Comparison of ENCODE assay signal across 8 cellular contexts in genomic region chr22:29580200-29580810, GRCh38. TPM values are rescaled to one million over a fixed set of nuclear protein-coding genes. Genes with fewer than 3 reads are reported as not detected.
DNase-seq lines count a peak whose midpoint lies in the region; ATAC-seq and TF ChIP-seq lines count a peak whose summit lies in the region.

No MANE protein-coding gene starts in this region.

- H3K4me1 Mint-ChIP-seq in CD14-positive monocyte (peaks cover 9% of the 10 kb centered on the region), HFFc6 (ENCODE audit: low read depth) (peaks cover 10% of the 10 kb centered on the region)

- H3K9me3 Mint-ChIP-seq in CD14-positive monocyte (peaks cover 0 to 2% (median 0%) of the 10 kb centered on the region in 7 donors), HFFc6 (no peaks in the 10 kb centered on the region)

- peaks cover 0 to 14% (median 4%) of the 10 kb centered on the region in 4 donors for H3K4me1 ChIP-seq in sigmoid colon

- no peak for TF ChIP-seq CTCF in CD14-positive monocyte (IDR thresholded peaks at IDR 0.05)
- no peak for TF ChIP-seq CTCF in HFFc6 (IDR thresholded peaks at IDR 0.05)
- no peak for TF ChIP-seq CTCF in sigmoid colon (IDR thresholded peaks at IDR 0.05)

- TF ChIP-seq EP300 in sigmoid colon (IDR thresholded peaks at IDR 0.05): no peak

- H3K27me3 ChIP-seq in sigmoid colon: no peaks in the 10 kb centered on the region

- peak overlapping the region; percentile 53 to 82 (median 66) for H3K4me3 ChIP-seq in sigmoid colon

- H3K27ac ChIP-seq in sigmoid colon: peak overlapping the region; percentile 69 to 80 (median 74)

- H3K27ac Mint-ChIP-seq in CD14-positive monocyte: peak overlapping the region in 2 of 7 donors; percentile 10 to 75
- H3K27ac Mint-ChIP-seq in HFFc6: peak overlapping the region; percentile 71

- H3K36me3 ChIP-seq in sigmoid colon: no peaks in the 10 kb centered on the region

- peaks cover 2 to 9% (median 2%) of the 10 kb centered on the region in 3 donors for H3K27me3 Mint-ChIP-seq in CD14-positive monocyte (ENCODE audit: low read depth in 3 of 3)
- H3K27me3 Mint-ChIP-seq in HFFc6 (ENCODE audit: insufficient read depth): no peaks in the 10 kb centered on the region

- H3K4me3 Mint-ChIP-seq in CD14-positive monocyte: peak overlapping the region; percentile 87 to 91
- peak overlapping the region; percentile 94 for H3K4me3 Mint-ChIP-seq in HFFc6

- 11 to 35% methylated on average over 8 of the region's 8 CpGs for WGBS in sigmoid colon, 2 donors

- H3K36me3 Mint-ChIP-seq in CD14-positive monocyte: no peaks in the 10 kb centered on the region
- H3K36me3 Mint-ChIP-seq in HFFc6 (ENCODE audit: low read depth): no peaks in the 10 kb centered on the region

- no peak for TF ChIP-seq POLR2A in sigmoid colon (IDR thresholded peaks at IDR 0.05)

- DNase-seq in CD14-positive monocyte (ENCODE audit: low spot score) (no peak), HFFc6 (no peak), left cardiac atrium (no peak), sigmoid colon (no peak), NCI-H526 treated with DMSO at 0.1 percent for 48 hours (lab: John Stamatoyannopoulos, UW) (no peak)
- DNase-seq in activated CD8-positive, alpha-beta memory T cell treated with anti-CD3 and anti-CD28 coated beads, Interleukin-2, amount 50 U/mL, for 48 hours: peak; percentile 60
- DNase-seq in activated effector memory CD4-positive, alpha-beta T cell treated with Interleukin-2 at 50 U/mL for 16 hours: no peak

- H3K9me3 ChIP-seq in sigmoid colon: no peaks in the 10 kb centered on the region

- ATAC-seq in left cardiac atrium: peak; percentile 10 to 19
- no peak for ATAC-seq in HG02938 (IDR thresholded peaks at IDR 0.05; ENCODE audit: unreplicated experiment)

- intact Hi-C loops in CD14-positive monocyte (cut with micrococcal nuclease) (no loop called here), left cardiac atrium (cut with DNase I) (no loop called here), sigmoid colon (cut with DNase I) (no loop called here)

RNA-seq across cellular contexts. Expression of gene NIPSNAP1, which starts 0.6 kb away (rescaled TPM):
- polyA plus RNA-seq in CD14-positive monocyte (10 to 100 TPM in 1 of 2 donors, 1 to 10 TPM in 1; 9.9 to 10.4 TPM), sigmoid colon (10 to 100 TPM; 43.2 to 61.5 (median 53.5) TPM)
- 10 to 100 TPM; 51.5 to 77.5 (median 70.4) TPM for total RNA-seq in HFFc6 (2021; fragmentation: NEBNext Ultra II Directional; extraction: Animal tissue kit (Norgen Biotek cat#: 25700))
- total RNA-seq in left cardiac atrium (10 to 100 TPM; 18.1 to 19.7 TPM), sigmoid colon (10 to 100 TPM; 10.2 to 14.4 (median 13.5) TPM)

RNA-seq across cellular contexts. Expression of gene NF2, which starts 23.1 kb away (rescaled TPM):
- polyA plus RNA-seq in CD14-positive monocyte: 10 to 100 TPM in 1 of 2 donors, 1 to 10 TPM in 1; 7.7 to 15.5 TPM
- total RNA-seq in HFFc6 (2021; fragmentation: NEBNext Ultra II Directional; extraction: Animal tissue kit (Norgen Biotek cat#: 25700)): 100 to 1,000 TPM; 161 to 184 (median 176) TPM
- total RNA-seq in left cardiac atrium: 10 to 100 TPM; 45.3 to 48.7 TPM
- total RNA-seq in sigmoid colon: 10 to 100 TPM; 16.6 to 34.3 (median 23.8) TPM
- polyA plus RNA-seq in sigmoid colon: 10 to 100 TPM in 1 of 3 donors, 1 to 10 TPM in 2; 3.6 to 18.7 (median 6.2) TPM

RNA-seq across cellular contexts. Expression of gene THOC5, which starts 26.7 kb away (rescaled TPM):
- polyA plus RNA-seq in CD14-positive monocyte (10 to 100 TPM; 19.6 to 28.2 TPM), sigmoid colon (10 to 100 TPM; 12.0 to 23.0 (median 16.2) TPM)
- 10 to 100 TPM; 50.9 to 55.4 (median 53.0) TPM for total RNA-seq in HFFc6 (2021; fragmentation: NEBNext Ultra II Directional; extraction: Animal tissue kit (Norgen Biotek cat#: 25700))
- total RNA-seq in left cardiac atrium (10 to 100 TPM; 35.6 to 39.9 TPM), sigmoid colon (10 to 100 TPM; 50.1 to 72.2 (median 66.5) TPM)
